Comparison of ENCODE assay signal across 20 cellular contexts in genomic region chr15:44317423-44317822, GRCh38.
"Had no signal": no experiment of that assay in that cellular context is flagged by ENCODE, and none has a peak within 500 bp of the region (broad histone marks: within the 10 kb centered on the region; RNA-seq: fewer than 3 reads in every experiment).

No MANE protein-coding gene starts in this region.

- H3K9me3 ChIP-seq: ascending aorta, esophagus squamous epithelium, lower lobe of right lung, sigmoid colon, suprapubic skin, transverse colon, uterus had no signal

- H3K27me3 ChIP-seq: ascending aorta, esophagus squamous epithelium, sigmoid colon, suprapubic skin, transverse colon, uterus had no signal

- H3K4me1 ChIP-seq: ascending aorta, esophagus squamous epithelium, lower lobe of right lung, sigmoid colon, suprapubic skin, uterus had no signal

- H3K36me3 ChIP-seq: ascending aorta, lower lobe of right lung, sigmoid colon, suprapubic skin, transverse colon, uterus, WERI-Rb-1 had no signal

- H3K27ac ChIP-seq: ascending aorta, esophagus squamous epithelium, lower lobe of right lung, sigmoid colon, suprapubic skin, transverse colon, uterus, WERI-Rb-1 had no signal

- H3K4me3 ChIP-seq: ascending aorta, esophagus squamous epithelium, lower lobe of right lung, sigmoid colon, suprapubic skin, transverse colon, uterus had no signal

- H3K4me3 Mint-ChIP-seq: activated CD4-positive, alpha-beta T cell treated with anti-CD3 and anti-CD28 coated beads for 36 hours; activated naive CD4-positive, alpha-beta T cell treated with anti-CD3 and anti-CD28 coated beads, Interleukin-2, amount 50 U/mL, for 24 hours; dendritic cell treated with granulocyte-macrophage colony-stimulating factor and Interleukin-4, amounts not matched to agents 40 ng/mL and 50 ng/mL, for 4 days; mesothelial cell of epicardium; nephron; T-helper 1 cell treated with Interleukin-12 subunit alpha and Interleukin-12 subunit beta and Interleukin-4 antibody, amounts not matched to agents 30 μg/mL and 1 μg/mL, for 36 hours had no signal

- H3K9me3 Mint-ChIP-seq: activated naive CD4-positive, alpha-beta T cell treated with anti-CD3 and anti-CD28 coated beads, Interleukin-2, amount 50 U/mL, for 24 hours; dendritic cell treated with granulocyte-macrophage colony-stimulating factor and Interleukin-4, amounts not matched to agents 40 ng/mL and 50 ng/mL, for 4 days; nephron; T-helper 1 cell treated with Interleukin-12 subunit alpha and Interleukin-12 subunit beta and Interleukin-4 antibody, amounts not matched to agents 30 μg/mL and 1 μg/mL, for 36 hours had no signal

- H3K27ac Mint-ChIP-seq: activated CD4-positive, alpha-beta T cell treated with anti-CD3 and anti-CD28 coated beads for 36 hours; activated naive CD4-positive, alpha-beta T cell treated with anti-CD3 and anti-CD28 coated beads, Interleukin-2, amount 50 U/mL, for 24 hours; dendritic cell treated with granulocyte-macrophage colony-stimulating factor and Interleukin-4, amounts not matched to agents 40 ng/mL and 50 ng/mL, for 4 days; mesothelial cell of epicardium; nephron; T-helper 1 cell treated with Interleukin-12 subunit alpha and Interleukin-12 subunit beta and Interleukin-4 antibody, amounts not matched to agents 30 μg/mL and 1 μg/mL, for 36 hours had no signal

- DNase-seq: activated CD4-positive, alpha-beta T cell treated with anti-CD3 and anti-CD28 coated beads for 36 hours; activated CD4-positive, alpha-beta T cell treated with anti-CD3 and anti-CD28 coated beads, Interleukin-2, amount 50 U/mL, for 48 hours; activated gamma-delta T cell; effector CD8-positive, alpha-beta T cell; esophagus squamous epithelium; islet precursor cell; lower lobe of right lung; nucleus accumbens; sigmoid colon; stimulated activated naive CD8-positive, alpha-beta T cell treated with anti-CD3 and anti-CD28 coated beads, Interleukin-15, Interleukin-2, amounts not matched to agents 100 U/mL and 50 U/mL, for 24 hours; transverse colon; uterus; WERI-Rb-1 had no signal

- ATAC-seq: activated CD4-positive, alpha-beta T cell treated with anti-CD3 and anti-CD28 coated beads for 36 hours; lower lobe of right lung; stimulated activated naive CD8-positive, alpha-beta T cell treated with anti-CD3 and anti-CD28 coated beads, Interleukin-15, Interleukin-2, amounts not matched to agents 100 U/mL and 50 U/mL, for 24 hours had no signal

- H3K4me1 Mint-ChIP-seq: mesothelial cell of epicardium, nephron had no signal

- H3K27me3 Mint-ChIP-seq: activated CD4-positive, alpha-beta T cell treated with anti-CD3 and anti-CD28 coated beads for 36 hours; activated naive CD4-positive, alpha-beta T cell treated with anti-CD3 and anti-CD28 coated beads, Interleukin-2, amount 50 U/mL, for 24 hours; dendritic cell treated with granulocyte-macrophage colony-stimulating factor and Interleukin-4, amounts not matched to agents 40 ng/mL and 50 ng/mL, for 4 days had no signal
